Comparison of ENCODE assay signal across 8 cellular contexts in genomic region chr9:137055385-137056364, GRCh38. TPM values are rescaled to one million over a fixed set of nuclear protein-coding genes. Genes with fewer than 3 reads are reported as not detected.
DNase-seq lines count a peak whose midpoint lies in the region; ATAC-seq, FAIRE-seq and TF ChIP-seq lines count a peak whose summit lies in the region.

No MANE protein-coding gene starts in this region.

- intact Hi-C loops in heart right ventricle (cut with DNase I) = no loop called here

- in situ Hi-C loops in G401 (cut with HindIII; ENCODE audit: low sequenced_read_pairs) = no loop called here

- no peak overlapping the region for H3K9ac ChIP-seq in adipocyte (ENCODE audit: low read length)

- peak overlapping the region; percentile 14 to 93 (median 85) for H3K27ac ChIP-seq in heart right ventricle

- DNase-seq in G401 (ENCODE audit: low spot score) = peak; percentile 83
- peak; percentile 92 for DNase-seq in adipocyte (ENCODE audit: low read depth)
- peak; percentile 93 to 97 for DNase-seq in heart right ventricle
- peak; percentile 65 for DNase-seq in renal cortical epithelial cell (ENCODE audit: low read depth)
- no peak for DNase-seq in GM12892 (ENCODE audit: insufficient read length)
- no peak for DNase-seq in RCC 7860 (ENCODE audit: low spot score)

- 22 to 23% methylated on average over 27 to 28 of the region's 28 CpGs for WGBS in heart right ventricle, 2 donors

- H3K4me3 ChIP-seq in adipocyte (ENCODE audit: low read length) (no peak overlapping the region), heart right ventricle (peak overlapping the region in 1 of 10 donors; percentile 55)

- TF ChIP-seq POLR2A in GM12892 (IDR thresholded peaks at IDR 0.05; ENCODE audit: low read depth, low read length) = no peak

- ATAC-seq in heart right ventricle = peak; percentile 83 to 96 (median 93)
- no peak for ATAC-seq in GM21526 (IDR thresholded peaks at IDR 0.05; ENCODE audit: low FRiP score, unreplicated experiment)
- no peak for ATAC-seq in HG03520 (IDR thresholded peaks at IDR 0.05; ENCODE audit: unreplicated experiment)

- no peaks in the 10 kb centered on the region for H3K9me3 ChIP-seq in adipocyte (ENCODE audit: control insufficient read depth, low read length)
- H3K9me3 ChIP-seq in heart right ventricle = no peaks in the 10 kb centered on the region

- FAIRE-seq in GM12892 (lab: Jason Lieb, UNC) (no peak), RCC 7860 (lab: Jason Lieb, UNC) (no peak)

- H3K27me3 ChIP-seq in adipocyte (replicated peaks; ENCODE audit: control insufficient read depth, insufficient read depth, low read length) (peaks cover 34% of the 10 kb centered on the region), heart right ventricle (peaks cover 6 to 49% (median 32%) of the 10 kb centered on the region in 7 donors)

- H3K36me3 ChIP-seq in adipocyte (ENCODE audit: control insufficient read depth, insufficient read depth, low read length, severe bottlenecking) (no peaks in the 10 kb centered on the region), heart right ventricle (no peaks in the 10 kb centered on the region)

- H3K4me1 ChIP-seq in adipocyte (ENCODE audit: control insufficient read depth, insufficient read depth, low read length) = no peaks in the 10 kb centered on the region
- peaks cover 30 to 50% (median 41%) of the 10 kb centered on the region in 9 donors for H3K4me1 ChIP-seq in heart right ventricle

- peak in 1 of 9 donors; percentile 14 for TF ChIP-seq CTCF in heart right ventricle (IDR thresholded peaks at IDR 0.05)

RNA-seq across cellular contexts. Expression of gene ENTPD2, which starts 1.8 kb away (rescaled TPM):
- not detected in 2 replicates for total RNA-seq in G401 (2014; rRNA removed; shearing (Covaris generic))
- 1 to 10 TPM in 8 of 10 donors, under 1 TPM in 2; 0.32 to 2.5 (median 1.6) TPM for total RNA-seq in heart right ventricle
- 1 to 10 TPM in 1 of 2 donors, under 1 TPM in 1; 0.96 to 3.3 TPM for polyA plus RNA-seq in heart right ventricle
- total RNA-seq in renal cortical epithelial cell = 0.17 and 0.35 TPM in 2 replicates
- 1.6 TPM for polyA plus RNA-seq in GM12892 (2012; ENCODE audit: missing spikeins)

RNA-seq across cellular contexts. Expression of gene NPDC1, which starts 9.7 kb away (rescaled TPM):
- 32.0 and 38.4 TPM in 2 replicates for total RNA-seq in G401 (2014; rRNA removed; shearing (Covaris generic))
- total RNA-seq in heart right ventricle (10 to 100 TPM; 29.1 to 74.3 (median 52.6) TPM), renal cortical epithelial cell (7.1 and 21.6 TPM in 2 replicates)
- 100 to 1,000 TPM in 1 of 2 donors, 10 to 100 TPM in 1; 74.2 to 153 TPM for polyA plus RNA-seq in heart right ventricle
- 0.19 TPM for polyA plus RNA-seq in GM12892 (2012; ENCODE audit: missing spikeins)

RNA-seq across cellular contexts. Expression of gene SAPCD2, which starts 14.7 kb away (rescaled TPM):
- 62.9 and 63.5 TPM in 2 replicates for total RNA-seq in G401 (2014; rRNA removed; shearing (Covaris generic))
- total RNA-seq in heart right ventricle = 1 to 10 TPM in 1 of 10 donors, under 1 TPM in 8, not detected in 1; 0.06 to 1.1 (median 0.11) TPM
- polyA plus RNA-seq in heart right ventricle = under 1 TPM; 0.15 to 0.23 TPM
- total RNA-seq in renal cortical epithelial cell = 0.99 and 12.0 TPM in 2 replicates
- 2.5 TPM for polyA plus RNA-seq in GM12892 (2012; ENCODE audit: missing spikeins)

RNA-seq across cellular contexts. Expression of gene UAP1L1, which starts 21.6 kb away (rescaled TPM):
- total RNA-seq in G401 (2014; rRNA removed; shearing (Covaris generic)) = 28.9 and 34.7 TPM in 2 replicates
- total RNA-seq in heart right ventricle (10 to 100 TPM in 4 of 10 donors, 1 to 10 TPM in 6; 6.0 to 16.5 (median 8.5) TPM), renal cortical epithelial cell (6.4 and 7.1 TPM in 2 replicates)
- polyA plus RNA-seq in heart right ventricle = 10 to 100 TPM in 1 of 2 donors, 1 to 10 TPM in 1; 3.4 to 24.3 TPM
- 15.9 TPM for polyA plus RNA-seq in GM12892 (2012; ENCODE audit: missing spikeins)

RNA-seq across cellular contexts. Expression of gene FUT7, which starts 23.8 kb away (rescaled TPM):
- not detected in 2 replicates for total RNA-seq in G401 (2014; rRNA removed; shearing (Covaris generic))
- total RNA-seq in heart right ventricle (under 1 TPM in 5 of 10 donors, not detected in 5; 0.13 to 0.30 (median 0.15) TPM), renal cortical epithelial cell (not detected in 2 replicates)
- polyA plus RNA-seq in heart right ventricle = under 1 TPM; 0.07 to 0.15 TPM
- polyA plus RNA-seq in GM12892 (2012; ENCODE audit: missing spikeins) = 0.08 TPM

Comparison
In these comparisons a context has a peak if more than half of its experiments do, and no peak if none do; other contexts are left out.
1. DNase-seq: peak in G401 (single experiment), adipocyte (single experiment), heart right ventricle (2 of 2) and renal cortical epithelial cell (single experiment); none in GM12892 (single experiment) and RCC 7860 (single experiment).
2. ATAC-seq: peak in heart right ventricle (8 of 8); none in GM21526 (single experiment) and HG03520 (single experiment).